In genomic region chr6:28501259-28501658, GRCh38 we compare ENCODE assay signal across 31 cellular contexts. TPM values are rescaled to one million over a fixed set of nuclear protein-coding genes. Genes with fewer than 3 reads are reported as not detected.
"Had no signal": no experiment of that assay in that cellular context is flagged by ENCODE, and none has a peak within 500 bp of the region (broad histone marks: within the 10 kb centered on the region; RNA-seq: fewer than 3 reads in every experiment).

No MANE protein-coding gene starts in this region.

- H3K4me3 ChIP-seq: neural progenitor cell, ovary, psoas muscle, skin epidermis, smooth muscle cell, spleen, suprapubic skin, tibial artery, transverse colon, upper lobe of right lung, uterus had no signal

- DNase-seq: natural killer cell; occipital lobe; ovary; posterior cingulate gyrus; psoas muscle; right cardiac atrium; spleen; stimulated activated CD4-positive, alpha-beta T cell treated with anti-CD3 and anti-CD28 coated beads, Interleukin-12 subunit alpha, Interleukin-12 subunit beta, amount 100 ng/mL, for 4 hours; stimulated activated CD4-positive, alpha-beta T cell treated with anti-CD3 and anti-CD28 coated beads, Interleukin-1b, Interleukin-23, amount 100 ng/mL, for 48 hours; stimulated activated CD4-positive, alpha-beta T cell treated with anti-CD3 and anti-CD28 coated beads, Interleukin-4, amount 100 ng/mL, for 1 hour; stimulated activated CD4-positive, alpha-beta T cell treated with anti-CD3 and anti-CD28 coated beads, Interleukin-4, amount 100 ng/mL, for 4 hours; stimulated activated CD8-positive, alpha-beta memory T cell treated with anti-CD3 and anti-CD28 coated beads, Interleukin-4, amount 100 ng/mL, for 48 hours; stimulated activated naive CD4-positive, alpha-beta T cell; stimulated activated naive CD8-positive, alpha-beta T cell treated with anti-CD3 and anti-CD28 coated beads, Interleukin-15, amount 100 ng/mL, for 72 hours; stimulated activated naive CD8-positive, alpha-beta T cell treated with anti-CD3 and anti-CD28 coated beads, Interleukin-15, Interleukin-2, amounts not matched to agents 100 U/mL and 50 U/mL, for 24 hours; substantia nigra; testis; tibial artery; transverse colon; upper lobe of right lung; uterus had no signal

- H3K36me3 ChIP-seq: neural progenitor cell, ovary, spleen, suprapubic skin, tibial artery, transverse colon, upper lobe of right lung, uterus had no signal

- H3K4me1 ChIP-seq: neural progenitor cell, parathyroid adenoma, psoas muscle, spleen, suprapubic skin, testis, tibial artery, transverse colon, upper lobe of right lung, uterus had no signal

- H3K27ac ChIP-seq: neural progenitor cell, ovary, parathyroid adenoma, psoas muscle, skin epidermis, spleen, suprapubic skin, testis, tibial artery, transverse colon, upper lobe of right lung, uterus had no signal

- H3K27me3 ChIP-seq: neural progenitor cell, ovary, testis, tibial artery, transverse colon, upper lobe of right lung, uterus had no signal

- H3K9me3 ChIP-seq: ovary, psoas muscle, suprapubic skin, testis, tibial artery, transverse colon, upper lobe of right lung, uterus had no signal

RNA-seq across cellular contexts. Expression of gene GPX6, which starts 14.3 kb away (rescaled TPM):
- total RNA-seq: natural killer cell, occipital lobe, osteoblast, ovary, progenitor cell of endocrine pancreas, psoas muscle, renal cortical epithelial cell, right cardiac atrium, sciatic nerve, smooth muscle cell, spleen, suprapubic skin, transverse colon, upper lobe of right lung, urinary bladder, uterus had no signal

RNA-seq across cellular contexts. Expression of gene GPX5, which starts 24.4 kb away (rescaled TPM):
- total RNA-seq: natural killer cell, occipital lobe, osteoblast, ovary, progenitor cell of endocrine pancreas, psoas muscle, renal cortical epithelial cell, right cardiac atrium, sciatic nerve, spleen, suprapubic skin, transverse colon, upper lobe of right lung, urinary bladder, uterus had no signal
